In the genomic region with DNA sequence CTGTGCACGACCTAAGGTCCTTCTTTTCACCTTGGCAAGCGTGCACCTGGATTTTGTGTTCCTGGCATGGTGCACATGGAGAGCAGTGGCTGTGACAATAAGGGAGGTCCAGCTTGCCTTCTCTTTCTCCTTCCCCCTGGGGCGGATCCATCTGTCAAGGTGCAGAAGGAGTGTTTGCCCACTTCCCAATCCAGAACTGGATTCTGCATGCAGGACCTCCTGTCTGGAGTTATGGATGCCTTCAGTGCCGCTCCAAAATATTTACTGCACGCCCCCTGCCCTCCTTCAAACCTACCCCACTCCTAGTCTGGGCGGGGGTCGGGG, we compare ENCODE assay signal across 21 cellular contexts.
DNase-seq lines count a peak whose midpoint lies in the region; ATAC-seq, FAIRE-seq and TF ChIP-seq lines count a peak whose summit lies in the region.
"Had no signal": no experiment of that assay in that cellular context is flagged by ENCODE, and none has a peak within 500 bp of the region (broad histone marks: within the 10 kb centered on the region; RNA-seq: fewer than 3 reads in every experiment).

No MANE protein-coding gene starts in this region.

- no peaks in the 10 kb centered on the region for H3K36me3 ChIP-seq in GM23248 (ENCODE audit: low read depth)
- H3K36me3 ChIP-seq in H1 (ENCODE audit: control insufficient read depth in 2 of 4, insufficient read depth in 4 of 4, low read length in 3 of 4): no peaks in the 10 kb centered on the region
- H3K36me3 ChIP-seq in psoas muscle (ENCODE audit: insufficient read depth in 1 of 2, low read depth in 1 of 2): no peaks in the 10 kb centered on the region
- H3K36me3 ChIP-seq: Peyer's patch had no signal

- H2BK20ac ChIP-seq in H1 (ENCODE audit: low read length): no peak overlapping the region

- H3K27me3 Mint-ChIP-seq in activated CD4-positive, alpha-beta memory T cell treated with anti-CD3 and anti-CD28 coated beads, Interleukin-2, amount 10 ng/mL, durations not matched to agents 7 days and 5 days: no peaks in the 10 kb centered on the region

- peaks cover 10% of the 10 kb centered on the region for H3K36me3 Mint-ChIP-seq in activated CD4-positive, alpha-beta memory T cell treated with anti-CD3 and anti-CD28 coated beads, Interleukin-2, amount 10 ng/mL, durations not matched to agents 7 days and 5 days (ENCODE audit: low read depth)
- H3K36me3 Mint-ChIP-seq: T-cell had no signal

- no peak overlapping the region for H4K5ac ChIP-seq in H1 (ENCODE audit: insufficient read length, low read depth, low read length)

- H3K23ac ChIP-seq in H1 (ENCODE audit: insufficient read length): no peak overlapping the region

- H3K14ac ChIP-seq in H1 (ENCODE audit: insufficient read length): no peak overlapping the region

- H3K27ac Mint-ChIP-seq in activated CD4-positive, alpha-beta memory T cell treated with anti-CD3 and anti-CD28 coated beads, Interleukin-2, amount 10 ng/mL, durations not matched to agents 7 days and 5 days: no peak overlapping the region
- H3K27ac Mint-ChIP-seq: T-cell had no signal

- H3K9ac ChIP-seq in GM23248: peak overlapping the region; percentile 21; the same call in 1 of the 2 replicates
- H3K9ac ChIP-seq in H1 (replicated peaks in 1 of 4; ENCODE audit: extremely low read depth in 1 of 4, low read depth in 3 of 4, low read length in 3 of 4): no peak overlapping the region

- H3K27me3 ChIP-seq in GM23248 (replicated peaks; ENCODE audit: insufficient read depth): no peaks in the 10 kb centered on the region
- H3K27me3 ChIP-seq in H1 (replicated peaks in 1 of 4; ENCODE audit: control insufficient read depth in 3 of 4, extremely low read depth in 1 of 4, insufficient read depth in 3 of 4, low read length in 3 of 4): no peaks in the 10 kb centered on the region
- H3K27me3 ChIP-seq in psoas muscle (ENCODE audit: insufficient read depth in 3 of 3, low read length in 2 of 3): no peaks in the 10 kb centered on the region
- H3K27me3 ChIP-seq: Peyer's patch had no signal

- no peaks in the 10 kb centered on the region for H3K9me3 ChIP-seq in GM23248 (ENCODE audit: low read depth)
- peaks cover 3 to 4% of the 10 kb centered on the region in 2 experiments; a peak in 2 of 4 replicates for H3K9me3 ChIP-seq in H1 (ENCODE audit: insufficient read depth in 2 of 2, low read depth in 1 of 2, low read length in 1 of 2)
- no peaks in the 10 kb centered on the region for H3K9me3 ChIP-seq in psoas muscle
- H3K9me3 ChIP-seq: Peyer's patch had no signal

- POLR2A ChIA-PET in H1 (lab: Charles Lee; ENCODE audit: partially characterized antibody): interaction anchor here (1.1 kb wide), 1 partner anchor 32 kb away, joined by 4 read pairs; no protein-coding TSS in a partner anchor
- POLR2A ChIA-PET in activated CD4-positive, alpha-beta memory T cell treated with anti-CD3 and anti-CD28 coated beads, Interleukin-2, amount 10 ng/mL, durations not matched to agents 7 days and 5 days (lab: Charles Lee): no interaction called here

- H3K4me2 ChIP-seq in GM23248 (ENCODE audit: unreplicated experiment) (no peak overlapping the region), H1 (ENCODE audit: insufficient read depth in 1 of 2, low read depth in 2 of 2, low read length in 2 of 2) (no peak overlapping the region)

- in situ Hi-C loops in GM23248 (cut with MboI): no loop called here

- no peaks in the 10 kb centered on the region for H3K9me3 Mint-ChIP-seq in activated CD4-positive, alpha-beta memory T cell treated with anti-CD3 and anti-CD28 coated beads, Interleukin-2, amount 10 ng/mL, durations not matched to agents 7 days and 5 days
- H3K9me3 Mint-ChIP-seq: T-cell had no signal

- H4K91ac ChIP-seq in H1 (replicated peaks; ENCODE audit: insufficient read length, low read length): no peak overlapping the region

- H3K23me2 ChIP-seq in H1 (ENCODE audit: low read depth, low read length): no peaks in the 10 kb centered on the region

- peak overlapping the region; percentile 96 for H3K27ac ChIP-seq in GM23248
- no peak overlapping the region for H3K27ac ChIP-seq in H1 (ENCODE audit: low read depth, low read length)
- peak overlapping the region; percentile 2 for H3K27ac ChIP-seq in psoas muscle
- H3K27ac ChIP-seq: C4-2B, Peyer's patch, SK-N-MC had no signal

- TF ChIP-seq POLR2A in H1 (IDR thresholded peaks at IDR 0.05; ENCODE audit: control extremely low read depth in 1 of 2, low read depth in 2 of 2, low read length in 2 of 2): no peak

- H2BK15ac ChIP-seq in H1 (ENCODE audit: low read length): no peak overlapping the region

- FAIRE-seq in H1 (lab: Jason Lieb, UNC): no peak
- FAIRE-seq: D721Med, K562 had no signal

- no peak overlapping the region for H3K18ac ChIP-seq in H1 (ENCODE audit: extremely low read depth, low read length)

- ATAC-seq in psoas muscle: peak in 1 of 4 donors; percentile 4
- no peak for ATAC-seq in GM19463 (IDR thresholded peaks at IDR 0.05; ENCODE audit: unreplicated experiment)
- ATAC-seq in GM19467 (IDR thresholded peaks at IDR 0.05; ENCODE audit: unreplicated experiment): no peak
- ATAC-seq: K562, T-cell had no signal

- TF ChIP-seq RAD21 in H1 (IDR thresholded peaks at IDR 0.05 in 1 of 2, conservative IDR thresholded peaks at IDR 0.05 in 1 of 2; ENCODE audit: low read depth in 2 of 2, low read length in 2 of 2): no peak

- peaks cover 30% of the 10 kb centered on the region for H3K4me1 Mint-ChIP-seq in activated CD4-positive, alpha-beta memory T cell treated with anti-CD3 and anti-CD28 coated beads, Interleukin-2, amount 10 ng/mL, durations not matched to agents 7 days and 5 days

- H2AK5ac ChIP-seq in H1 (ENCODE audit: low read depth, low read length): no peak overlapping the region

- no peak overlapping the region for H3K4ac ChIP-seq in H1 (replicated peaks; ENCODE audit: insufficient read length, low read depth, low read length)

- CTCF ChIA-PET in H1 (lab: Charles Lee; ENCODE audit: partially characterized antibody): interaction anchor here (1.2 to 1.3 kb wide), 2 partner anchors 29 to 203 kb away, joined by 3 read pairs; no protein-coding TSS in a partner anchor
- CTCF ChIA-PET in activated CD4-positive, alpha-beta memory T cell treated with anti-CD3 and anti-CD28 coated beads, Interleukin-2, amount 10 ng/mL, durations not matched to agents 7 days and 5 days (lab: Charles Lee): no interaction called here

- no peak overlapping the region for H3K56ac ChIP-seq in H1 (replicated peaks; ENCODE audit: insufficient read length, low read depth, low read length)

- no peak overlapping the region for H3K4me3 Mint-ChIP-seq in activated CD4-positive, alpha-beta memory T cell treated with anti-CD3 and anti-CD28 coated beads, Interleukin-2, amount 10 ng/mL, durations not matched to agents 7 days and 5 days
- H3K4me3 Mint-ChIP-seq: T-cell had no signal

- no peaks in the 10 kb centered on the region for H3K9me2 ChIP-seq in GM23248 (ENCODE audit: insufficient read depth)

- H3K79me2 ChIP-seq in GM23248 (ENCODE audit: insufficient read depth): no peaks in the 10 kb centered on the region
- no peaks in the 10 kb centered on the region for H3K79me2 ChIP-seq in H1 (ENCODE audit: control insufficient read depth in 1 of 2, insufficient read depth in 2 of 2, low read length in 2 of 2)

- H2AFZ ChIP-seq in GM23248 (no peak overlapping the region), H1 (ENCODE audit: low read length) (no peak overlapping the region)

- peak overlapping the region; percentile 29; the same call in 1 of the 2 replicates for H4K8ac ChIP-seq in H1 (ENCODE audit: extremely low read depth, insufficient read depth, low read length)

- 71 to 78% methylated on average over 5 to 7 of the region's 7 CpGs for WGBS in GM23248 (ENCODE audit: low coverage in 1 of 2, low lambda C conversion rate in 2 of 2, missing lambda C conversion rate in 2 of 2), 2 experiments
- WGBS in H1 (ENCODE audit: extremely low coverage in 1 of 2, insufficient coverage in 1 of 2, insufficient read length in 1 of 2, insufficient replicate concordance in 2 of 2, low coverage in 1 of 2, low lambda C conversion rate in 2 of 2, missing lambda C conversion rate in 1 of 2), 2 experiments: 87% methylated on average over 7 of the region's 7 CpGs; no CpG with 5 or more reads in 1 of the 2 experiments
- 46 to 51% (median 49%) methylated on average over 7 of the region's 7 CpGs for WGBS in psoas muscle, 3 donors

- no peaks in the 10 kb centered on the region; the same call in 1 of the 2 replicates for H3K79me1 ChIP-seq in H1 (ENCODE audit: low read depth, low read length)

- intact Hi-C loops in psoas muscle (cut with DNase I): no loop called here

- H2BK12ac ChIP-seq in H1 (ENCODE audit: low read depth, low read length): peak overlapping the region; percentile 7; the same call in 1 of the 2 replicates

- no peak for TF ChIP-seq CTCF in H1 (IDR thresholded peaks at IDR 0.05; ENCODE audit: control extremely low read depth in 1 of 3, insufficient read depth in 1 of 3, low read depth in 1 of 3, low read length in 3 of 3)
- no peak for TF ChIP-seq CTCF in psoas muscle (IDR thresholded peaks at IDR 0.05)

- H3K4me1 ChIP-seq in GM23248 (ENCODE audit: insufficient read depth) (peaks cover 25% of the 10 kb centered on the region), H1 (replicated peaks in 1 of 4; ENCODE audit: control insufficient read depth in 3 of 4, insufficient read depth in 4 of 4, low read length in 3 of 4) (peaks cover 0 to 12% (median 6%) of the 10 kb centered on the region in 4 experiments; a peak in 6 of 7 replicates), psoas muscle (peaks cover 35% of the 10 kb centered on the region)
- H3K4me1 ChIP-seq: Peyer's patch had no signal

- DNase-seq in GM23248 (no peak), NCI-H1694 treated with DMSO at 0.1 percent for 48 hours (lab: John Stamatoyannopoulos, UW) (peak; percentile 70), H1 (ENCODE audit: low read depth in 1 of 2, low spot score in 2 of 2) (no peak), psoas muscle (no peak), MV-4-11 (lab: John Stamatoyannopoulos, UW) (no peak)
- DNase-seq in activated CD4-positive, alpha-beta memory T cell treated with anti-CD3 and anti-CD28 coated beads, Interleukin-2, amount 10 ng/mL, durations not matched to agents 7 days and 5 days: no peak
- DNase-seq: AML-193; DMS79 treated with DMSO at 0.1 percent for 48 hours; HCEC 1CT; NCI-H1930; NCI-H446 treated with DMSO at 0.1 percent for 48 hours; NK-92 treated with Interleukin-12 subunit alpha and Interleukin-12 subunit beta, amount 100 ng/mL, for 24 hours; Peyer's patch; SHP77; T-cell had no signal

- H4K20me1 ChIP-seq in GM23248 (ENCODE audit: insufficient read depth) (no peaks in the 10 kb centered on the region), H1 (replicated peaks in 1 of 2; ENCODE audit: control insufficient read depth in 1 of 2, insufficient read depth in 2 of 2, low read length in 2 of 2) (no peaks in the 10 kb centered on the region)

- H3K4me3 ChIP-seq in GM23248: no peak overlapping the region
- no peak overlapping the region for H3K4me3 ChIP-seq in H1 (ENCODE audit: extremely low read depth in 1 of 4, insufficient read depth in 2 of 4, low read depth in 3 of 4, low read length in 4 of 4)
- H3K4me3 ChIP-seq in psoas muscle: no peak overlapping the region
- H3K4me3 ChIP-seq: K562, Peyer's patch, SK-N-MC had no signal

- peaks cover 19% of the 10 kb centered on the region for H3F3A ChIP-seq in GM23248 (ENCODE audit: insufficient read depth)

- H2BK5ac ChIP-seq in H1 (ENCODE audit: low read depth, low read length): no peak overlapping the region

- no peak for TF ChIP-seq EP300 in H1 (IDR thresholded peaks at IDR 0.05; ENCODE audit: borderline replicate concordance in 1 of 2, low read depth in 2 of 2, low read length in 2 of 2)

- no peak overlapping the region for H2BK120ac ChIP-seq in H1 (replicated peaks; ENCODE audit: low read depth, low read length)
